In the genomic region with DNA sequence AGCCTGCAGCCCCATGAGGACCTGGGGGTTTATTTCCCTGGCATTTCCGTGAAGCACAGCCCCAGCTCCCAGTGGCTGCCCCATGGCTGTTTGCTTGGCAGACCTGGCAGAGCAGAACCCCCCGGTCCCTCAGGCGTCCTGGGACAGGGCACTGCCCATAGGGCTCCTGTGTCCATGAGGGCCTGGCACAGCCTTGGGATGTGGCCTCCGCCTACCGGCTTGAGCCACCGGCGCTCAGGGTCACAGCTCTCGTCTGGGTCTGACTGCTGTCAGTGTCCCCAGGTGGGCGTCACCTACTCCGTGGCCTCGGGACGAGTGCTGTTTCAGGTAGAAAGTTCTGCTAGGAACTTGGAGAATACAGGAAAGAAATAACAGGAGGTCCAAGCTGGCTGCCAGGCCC, we compare ENCODE assay signal across 1 cellular context.
TF ChIP-seq lines count a peak whose summit lies in the region.

No MANE protein-coding gene starts in this region.

TF ChIP-seq in H1, 55 proteins besides CTCF, POLR2A, EP300 and RAD21:
- TF ChIP-seq HDAC2 (IDR thresholded peaks at IDR 0.05; ENCODE audit: borderline replicate concordance in 1 of 2, low read depth in 2 of 2, low read length in 2 of 2) (no peak), EGR1 (IDR thresholded peaks at IDR 0.05; ENCODE audit: borderline replicate concordance, low read depth, low read length) (no peak), ASH2L (IDR thresholded peaks at IDR 0.05; ENCODE audit: low read length) (no peak), NANOG (IDR thresholded peaks at IDR 0.05; ENCODE audit: insufficient read depth, low read depth, low read length, poor library complexity, severe bottlenecking) (no peak), RNF2 (IDR thresholded peaks at IDR 0.05; ENCODE audit: borderline replicate concordance, low read depth, low read length, missing control alignments, poor library complexity, severe bottlenecking) (no peak), SRF (IDR thresholded peaks at IDR 0.05; ENCODE audit: low read depth, low read length) (no peak), KDM5A (IDR thresholded peaks at IDR 0.05; ENCODE audit: low read length) (no peak), SP1 (IDR thresholded peaks at IDR 0.05; ENCODE audit: low read depth, low read length) (no peak), BRCA1 (IDR thresholded peaks at IDR 0.05; ENCODE audit: low read depth, low read length) (no peak), BCL11A (IDR thresholded peaks at IDR 0.05; ENCODE audit: low read depth in 2 of 2, low read length in 2 of 2) (no peak), POLR2AphosphoS5 (IDR thresholded peaks at IDR 0.05; ENCODE audit: low read depth, low read length) (no peak), RFX5 (IDR thresholded peaks at IDR 0.05; ENCODE audit: borderline replicate concordance, low read depth, low read length) (no peak), HDAC6 (IDR thresholded peaks at IDR 0.05; ENCODE audit: low read depth, low read length) (no peak)
- TF ChIP-seq, protein P1, sequence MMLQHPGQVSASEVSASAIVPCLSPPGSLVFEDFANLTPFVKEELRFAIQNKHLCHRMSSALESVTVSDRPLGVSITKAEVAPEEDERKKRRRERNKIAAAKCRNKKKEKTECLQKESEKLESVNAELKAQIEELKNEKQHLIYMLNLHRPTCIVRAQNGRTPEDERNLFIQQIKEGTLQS (IDR thresholded peaks at IDR 0.05; ENCODE audit: insufficient read depth, low read depth, low read length) = no peak
- TF ChIP-seq, protein P2, sequence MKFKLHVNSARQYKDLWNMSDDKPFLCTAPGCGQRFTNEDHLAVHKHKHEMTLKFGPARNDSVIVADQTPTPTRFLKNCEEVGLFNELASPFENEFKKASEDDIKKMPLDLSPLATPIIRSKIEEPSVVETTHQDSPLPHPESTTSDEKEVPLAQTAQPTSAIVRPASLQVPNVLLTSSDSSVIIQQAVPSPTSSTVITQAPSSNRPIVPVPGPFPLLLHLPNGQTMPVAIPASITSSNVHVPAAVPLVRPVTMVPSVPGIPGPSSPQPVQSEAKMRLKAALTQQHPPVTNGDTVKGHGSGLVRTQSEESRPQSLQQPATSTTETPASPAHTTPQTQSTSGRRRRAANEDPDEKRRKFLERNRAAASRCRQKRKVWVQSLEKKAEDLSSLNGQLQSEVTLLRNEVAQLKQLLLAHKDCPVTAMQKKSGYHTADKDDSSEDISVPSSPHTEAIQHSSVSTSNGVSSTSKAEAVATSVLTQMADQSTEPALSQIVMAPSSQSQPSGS (IDR thresholded peaks at IDR 0.05; ENCODE audit: low read length) = no peak
- TF ChIP-seq, protein P3, sequence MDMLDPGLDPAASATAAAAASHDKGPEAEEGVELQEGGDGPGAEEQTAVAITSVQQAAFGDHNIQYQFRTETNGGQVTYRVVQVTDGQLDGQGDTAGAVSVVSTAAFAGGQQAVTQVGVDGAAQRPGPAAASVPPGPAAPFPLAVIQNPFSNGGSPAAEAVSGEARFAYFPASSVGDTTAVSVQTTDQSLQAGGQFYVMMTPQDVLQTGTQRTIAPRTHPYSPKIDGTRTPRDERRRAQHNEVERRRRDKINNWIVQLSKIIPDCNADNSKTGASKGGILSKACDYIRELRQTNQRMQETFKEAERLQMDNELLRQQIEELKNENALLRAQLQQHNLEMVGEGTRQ (IDR thresholded peaks at IDR 0.05; ENCODE audit: low read length) = no peak
TF ChIP-seq in H1: peak in this region for 0.
